Comparison of ENCODE assay signal across 19 cellular contexts in the genomic region with DNA sequence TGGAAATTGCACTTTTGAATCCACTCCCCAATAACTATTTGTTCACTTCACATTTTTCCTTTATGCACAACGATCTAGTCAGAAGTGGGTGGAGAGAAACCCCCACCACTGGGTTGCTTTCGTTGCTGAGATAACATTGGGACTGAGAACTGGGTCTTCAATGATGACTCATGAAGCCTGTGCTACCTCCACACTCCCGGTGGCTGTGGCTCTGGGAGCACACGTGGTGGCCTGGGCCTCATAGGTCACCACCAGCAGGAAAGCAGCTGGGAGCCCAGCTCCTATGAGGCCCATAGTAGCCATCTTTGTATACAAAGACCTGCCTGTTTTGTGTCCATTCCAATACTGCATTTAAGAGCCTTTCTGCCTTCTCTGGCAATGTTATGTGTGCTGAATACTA.
A peak's percentile ranks its signal among the peaks of the same experiment; 100 is the strongest.
DNase-seq lines count a peak whose midpoint lies in the region; ATAC-seq, FAIRE-seq and TF ChIP-seq lines count a peak whose summit lies in the region.
"Had no signal": no experiment of that assay in that cellular context is flagged by ENCODE, and none has a peak within 500 bp of the region (broad histone marks: within the 10 kb centered on the region; RNA-seq: fewer than 3 reads in every experiment).

No MANE protein-coding gene starts in this region.

- no peak for TF ChIP-seq EP300 in K562 (IDR thresholded peaks at IDR 0.05; ENCODE audit: low read length)

- TF ChIP-seq POLR2A in K562 (conservative IDR thresholded peaks at IDR 0.05) = no peak

- no peaks in the 10 kb centered on the region; the same call in 1 of the 2 replicates for H4K20me1 ChIP-seq in K562 (replicated peaks; ENCODE audit: control insufficient read depth, insufficient read depth, low read length)

- peak; percentile 7 for DNase-seq in M059J (ENCODE audit: low read depth)
- DNase-seq in K562 (ENCODE audit: extremely low read depth in 1 of 4, low spot score in 3 of 4) = peak; percentile 29 to 60 (median 41)
- no peak for DNase-seq in trophoblast cell
- DNase-seq in CD4-positive, alpha-beta T cell = no peak
- DNase-seq in SW480 (ENCODE audit: low spot score) = no peak
- DNase-seq: BE2C, EL, GF-D8, KBM-7, NCI-H1092, NCI-H1436 treated with DMSO at 0.1 percent for 48 hours, NCI-H2029 treated with DMSO at 0.1 percent for 48 hours, NCI-H226, NCI-H524, NCI-H774, Peyer's patch had no signal

- H3K27ac ChIP-seq in HEK293 (ENCODE audit: extremely low read depth, low read depth, low read length) (no peak overlapping the region), K562 (ENCODE audit: extremely low read depth, low read depth, low read length) (no peak overlapping the region), trophoblast cell (ENCODE audit: low read depth, low read length) (no peak overlapping the region)
- no peak overlapping the region for H3K27ac ChIP-seq in CD4-positive, alpha-beta T cell (ENCODE audit: low read depth, low read length)
- H3K27ac ChIP-seq: Peyer's patch had no signal

- H3K23ac ChIP-seq in trophoblast cell (ENCODE audit: low read length) = no peak overlapping the region

- H3K9me3 Mint-ChIP-seq in CD4-positive, alpha-beta T cell = no peaks in the 10 kb centered on the region

- POLR2A ChIA-PET in HEK293 (lab: Yijun Ruan, JAX) = no interaction called here
- POLR2A ChIA-PET in K562 (lab: Yijun Ruan, JAX) = interaction anchor here (1.7 to 1.9 kb wide), 2 partner anchors 15 to 645 kb away, joined by 3 to 6 read pairs; no protein-coding TSS in a partner anchor
- POLR2A ChIA-PET in CD4-positive, alpha-beta T cell (lab: Charles Lee) = no interaction called here

- WGBS in K562 (ENCODE audit: insufficient coverage, low coverage, missing lambda C conversion rate) = 0% methylated on average over 4 of the region's 4 CpGs
- WGBS in trophoblast cell (ENCODE audit: extremely low coverage, insufficient coverage, insufficient read length) = no CpG with 5 or more reads among the region's 4 CpGs

- no peak overlapping the region for H3K4me2 ChIP-seq in K562 (ENCODE audit: insufficient read depth, low read length)
- no peak overlapping the region for H3K4me2 ChIP-seq in trophoblast cell (ENCODE audit: low read length)

- in situ Hi-C loops in K562 (cut with MboI) = loop anchor here (5.0 kb wide), 1 partner anchor 657 kb away; the partner anchor contains the start of gene SAMD5

- no peak overlapping the region for H3K18ac ChIP-seq in trophoblast cell (ENCODE audit: low read length)

- ATAC-seq in K562 = peak; percentile 68
- no peak for ATAC-seq in CD4-positive, alpha-beta T cell (ENCODE audit: poor library complexity)
- no peak for ATAC-seq in GM21367 (IDR thresholded peaks at IDR 0.05; ENCODE audit: unreplicated experiment)

- peak overlapping the region; percentile 67 for H4K91ac ChIP-seq in trophoblast cell (ENCODE audit: low read depth, low read length)

- no peak overlapping the region for H2BK5ac ChIP-seq in trophoblast cell (ENCODE audit: low read depth, low read length, poor library complexity)

- no peaks in the 10 kb centered on the region for H3K4me1 ChIP-seq in HEK293 (ENCODE audit: control insufficient read depth, insufficient read depth, low read length)
- H3K4me1 ChIP-seq in K562 (replicated peaks in 1 of 2; ENCODE audit: control insufficient read depth in 2 of 2, insufficient read depth in 2 of 2, low read length in 2 of 2) = peaks cover 0 to 4% of the 10 kb centered on the region in 2 experiments; a peak in 1 of 5 replicates
- no peaks in the 10 kb centered on the region for H3K4me1 ChIP-seq in trophoblast cell (ENCODE audit: control insufficient read depth in 1 of 2, insufficient read depth in 2 of 2, low read length in 2 of 2)
- H3K4me1 ChIP-seq: BE2C, Peyer's patch had no signal

- H3K79me2 ChIP-seq in K562 (ENCODE audit: control insufficient read depth, insufficient read depth, low read length) (no peaks in the 10 kb centered on the region), trophoblast cell (ENCODE audit: control insufficient read depth, insufficient read depth, low read length, poor library complexity) (no peaks in the 10 kb centered on the region)

- no peak overlapping the region for H4K12ac ChIP-seq in trophoblast cell (ENCODE audit: low read depth, low read length)

- H3K27ac Mint-ChIP-seq in CD4-positive, alpha-beta T cell = no peak overlapping the region

- H3K9me1 ChIP-seq in K562 (ENCODE audit: control insufficient read depth, insufficient read depth, low read length) = no peaks in the 10 kb centered on the region

- TF ChIP-seq RAD21 in K562 (CRISPR knock-in tag; conservative IDR thresholded peaks at IDR 0.05 in 1 of 2, IDR thresholded peaks at IDR 0.05 in 1 of 2) = no peak

- no TSS peak for BruUV-seq in K562 (replicated peaks; lab: Mats Ljungman, UMichigan)

- CTCF ChIA-PET in HEK293 (lab: Yijun Ruan, JAX) = interaction anchor here (0.6 to 3.2 kb wide), 10 partner anchors 12 to 1295 kb away, joined by 3 to 80 read pairs (median 6); partner anchors contain the start of gene SAMD5
- CTCF ChIA-PET in K562 (lab: Yijun Ruan, JAX; ENCODE audit: low intra/inter-chr PET ratio) = interaction anchor here (0.6 to 1.0 kb wide), 2 partner anchors 656 to 658 kb away, joined by 3 to 5 read pairs; partner anchors contain the start of gene SAMD5
- CTCF ChIA-PET in CD4-positive, alpha-beta T cell (lab: Charles Lee) = no interaction called here

- no peaks in the 10 kb centered on the region for H3K79me1 ChIP-seq in trophoblast cell (ENCODE audit: low read length)

- H3K9ac ChIP-seq in K562 (ENCODE audit: insufficient read depth in 1 of 2, low read depth in 2 of 2, low read length in 2 of 2) (no peak overlapping the region), trophoblast cell (ENCODE audit: low read length) (no peak overlapping the region)

- no peak overlapping the region for H3K4ac ChIP-seq in trophoblast cell (ENCODE audit: low read depth, low read length)

- H3K27me3 ChIP-seq in K562 (ENCODE audit: control insufficient read depth in 2 of 2, insufficient read depth in 2 of 2, low read length in 2 of 2) = peaks cover 5 to 7% of the 10 kb centered on the region in 2 experiments; a peak in 3 of 5 replicates
- H3K27me3 ChIP-seq in trophoblast cell (ENCODE audit: insufficient read depth, low read length) = no peaks in the 10 kb centered on the region
- no peaks in the 10 kb centered on the region for H3K27me3 ChIP-seq in CD4-positive, alpha-beta T cell (ENCODE audit: control insufficient read depth, insufficient read depth, low read length)
- H3K27me3 ChIP-seq: BE2C, Peyer's patch had no signal

- H2AFZ ChIP-seq in K562 (ENCODE audit: low read depth, low read length) (0 out of 2 replicates have a peak overlapping the region, but pooled peaks have one; percentile 3), trophoblast cell (ENCODE audit: insufficient read depth, low read length, poor library complexity) (no peak overlapping the region)

- peak; percentile 23 for FAIRE-seq in K562 (lab: Jason Lieb, UNC)
- FAIRE-seq: GM19239 had no signal

- TF ChIP-seq CTCF in HEK293 (tag by site-specific recombination; IDR thresholded peaks at IDR 0.05) (no peak), K562 (IDR thresholded peaks at IDR 0.05 in 2 of 3, conservative IDR thresholded peaks at IDR 0.05 in 1 of 3; ENCODE audit: insufficient read depth in 2 of 3, low read depth in 1 of 3, low read length in 3 of 3) (no peak)
- no peak for TF ChIP-seq CTCF in CD4-positive, alpha-beta T cell (IDR thresholded peaks at IDR 0.05)

- H3K14ac ChIP-seq in trophoblast cell (ENCODE audit: low read length) = no peak overlapping the region

- H3K4me1 Mint-ChIP-seq in CD4-positive, alpha-beta T cell (ENCODE audit: low read depth) = no peaks in the 10 kb centered on the region

- H3K36me3 ChIP-seq in HEK293 (ENCODE audit: control insufficient read depth in 2 of 2, insufficient read depth in 1 of 2, low read length in 2 of 2) (no peaks in the 10 kb centered on the region), K562 (ENCODE audit: control insufficient read depth, insufficient read depth, low read length) (no peaks in the 10 kb centered on the region), trophoblast cell (ENCODE audit: control insufficient read depth in 1 of 2, insufficient read depth in 2 of 2, low read length in 2 of 2) (no peaks in the 10 kb centered on the region)
- H3K36me3 ChIP-seq: BE2C, Peyer's patch had no signal

- H4K8ac ChIP-seq in trophoblast cell (ENCODE audit: low read depth, low read length) = no peak overlapping the region

- H3K4me3 ChIP-seq in HEK293 (ENCODE audit: low read depth, low read length) (no peak overlapping the region), K562 (no peak overlapping the region), trophoblast cell (ENCODE audit: low read depth, low read length) (no peak overlapping the region)
- H3K4me3 ChIP-seq: Peyer's patch had no signal

- H3K9me3 ChIP-seq in HEK293 (ENCODE audit: control insufficient read depth, insufficient read depth, low read depth, low read length) = no peaks in the 10 kb centered on the region
- no peaks in the 10 kb centered on the region for H3K9me3 ChIP-seq in K562 (replicated peaks; ENCODE audit: control insufficient read depth, insufficient read depth, low read depth, low read length)
- H3K9me3 ChIP-seq in trophoblast cell (ENCODE audit: insufficient read depth, low read depth, low read length) = no peaks in the 10 kb centered on the region
- no peaks in the 10 kb centered on the region for H3K9me3 ChIP-seq in CD4-positive, alpha-beta T cell (ENCODE audit: control insufficient read depth, low read length)
- H3K9me3 ChIP-seq: BE2C, Peyer's patch had no signal

- no peaks in the 10 kb centered on the region for H3K36me3 Mint-ChIP-seq in CD4-positive, alpha-beta T cell (ENCODE audit: low read depth)

- no peak overlapping the region for H2BK120ac ChIP-seq in trophoblast cell (ENCODE audit: insufficient read depth, low read length, poor library complexity)

- peaks cover 19% of the 10 kb centered on the region for H3K27me3 Mint-ChIP-seq in CD4-positive, alpha-beta T cell

- intact Hi-C loops in K562 (cut with micrococcal nuclease) = loop anchor here (5.0 kb wide), 1 partner anchor 772 kb away; no protein-coding TSS in a partner anchor
- intact Hi-C loops in CD4-positive, alpha-beta T cell (cut with DNase I, micrococcal nuclease) = loop anchor here in 1 of 2 experiments (10.0 kb wide), 1 partner anchor 1230 kb away; no protein-coding TSS in a partner anchor

- peak overlapping the region; percentile 62 for H2BK12ac ChIP-seq in trophoblast cell (ENCODE audit: low read length)

- H3K4me3 Mint-ChIP-seq in CD4-positive, alpha-beta T cell = no peak overlapping the region

- H2AK5ac ChIP-seq in trophoblast cell (ENCODE audit: low read length) = no peak overlapping the region

TF ChIP-seq in HEK293, 187 proteins besides CTCF, POLR2A, EP300 and RAD21 (continues in another document):
- TF ChIP-seq ZNF626 (tag by site-specific recombination; IDR thresholded peaks at IDR 0.05) = no peak

TF ChIP-seq in K562, 482 proteins besides CTCF, POLR2A, EP300 and RAD21 (continues in another document):
- peak; percentile 76 for TF ChIP-seq JUND (IDR thresholded peaks at IDR 0.05; ENCODE audit: borderline replicate concordance, low read depth, low read length)
- peak; percentile 78; the same call in 1 of the 3 replicates for TF ChIP-seq JUND (tag; IDR thresholded peaks at IDR 0.05; ENCODE audit: borderline replicate concordance, low read depth, low read length)
- no peak for TF ChIP-seq PHB (CRISPR knock-in tag; IDR thresholded peaks at IDR 0.05)
- no peak for TF ChIP-seq YBX1 (IDR thresholded peaks at IDR 0.05)

Comparison
In these comparisons a context has a peak if more than half of its experiments do, and no peak if none do; other contexts are left out.
1. DNase-seq: peak in M059J (single experiment) and K562 (4 of 4); none in trophoblast cell (0 of 2), CD4-positive, alpha-beta T cell (0 of 10) and SW480 (single experiment).